ENCODE assay signal across 16 cellular contexts in the genomic region with DNA sequence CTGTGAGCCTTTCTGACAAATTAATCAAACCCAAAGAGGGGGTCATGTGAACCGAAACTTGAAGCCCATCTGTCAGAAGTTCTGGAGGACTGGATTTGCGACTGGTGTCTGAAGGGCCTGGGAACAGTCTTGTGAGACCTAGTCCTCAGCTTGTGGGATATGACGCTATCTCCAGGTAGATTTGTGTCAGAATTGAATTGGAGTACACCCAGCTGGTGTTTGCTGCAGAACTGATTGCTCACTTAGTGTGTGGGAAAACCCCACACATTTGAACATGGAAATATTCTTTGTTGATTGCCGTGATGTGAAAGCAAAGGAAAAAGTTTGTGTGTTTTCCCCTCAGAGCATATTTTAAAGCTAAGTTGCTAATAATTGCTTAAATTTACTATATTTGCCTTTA. TPM values are rescaled to one million over a fixed set of nuclear protein-coding genes. Genes with fewer than 3 reads are reported as not detected.
DNase-seq lines count a peak whose midpoint lies in the region; ATAC-seq and TF ChIP-seq lines count a peak whose summit lies in the region.
"Had no signal": no experiment of that assay in that cellular context is flagged by ENCODE, and none has a peak within 500 bp of the region (broad histone marks: within the 10 kb centered on the region; RNA-seq: fewer than 3 reads in every experiment).

No MANE protein-coding gene starts in this region.

- in situ Hi-C loops in HAP-1 (cut with MboI; ENCODE audit: low sequenced_read_pairs): loop anchor here (25.0 kb wide), 1 partner anchor 95 kb away; the partner anchor contains the start of gene RAB9B

- peak overlapping the region; percentile 62 for H3K27ac Mint-ChIP-seq in activated naive CD8-positive, alpha-beta T cell treated with anti-CD3 and anti-CD28 coated beads for 36 hours
- H3K27ac Mint-ChIP-seq: activated CD8-positive, alpha-beta T cell treated with anti-CD3 and anti-CD28 coated beads, Interleukin-2, amount 10 ng/mL, durations not matched to agents 7 days and 5 days; brain; naive B cell; T-helper 2 cell treated with Interferon-gamma antibody and Interleukin-4, amounts not matched to agents 5 μg/mL and 100 μg/mL, for 36 hours had no signal

- no peaks in the 10 kb centered on the region for H3K27me3 Mint-ChIP-seq in activated naive CD8-positive, alpha-beta T cell treated with anti-CD3 and anti-CD28 coated beads for 36 hours
- H3K27me3 Mint-ChIP-seq: brain, naive B cell had no signal

- no peak overlapping the region for H3K4me3 Mint-ChIP-seq in activated naive CD8-positive, alpha-beta T cell treated with anti-CD3 and anti-CD28 coated beads for 36 hours
- H3K4me3 Mint-ChIP-seq: activated CD8-positive, alpha-beta T cell treated with anti-CD3 and anti-CD28 coated beads, Interleukin-2, amount 10 ng/mL, durations not matched to agents 7 days and 5 days; brain; naive B cell; T-helper 2 cell treated with Interferon-gamma antibody and Interleukin-4, amounts not matched to agents 5 μg/mL and 100 μg/mL, for 36 hours had no signal

- H3K9me3 ChIP-seq in HAP-1 (no peaks in the 10 kb centered on the region), prostate gland (no peaks in the 10 kb centered on the region)
- H3K9me3 ChIP-seq: psoas muscle, upper lobe of left lung had no signal

- H3K4me1 ChIP-seq in HAP-1: no peaks in the 10 kb centered on the region
- H3K4me1 ChIP-seq in prostate gland (replicated peaks): no peaks in the 10 kb centered on the region
- H3K4me1 ChIP-seq: psoas muscle, upper lobe of left lung had no signal

- 94% methylated on average over 4 of the region's 4 CpGs for WGBS in prostate gland

- H3K9me3 Mint-ChIP-seq in activated naive CD8-positive, alpha-beta T cell treated with anti-CD3 and anti-CD28 coated beads for 36 hours: no peaks in the 10 kb centered on the region
- H3K9me3 Mint-ChIP-seq: T-helper 2 cell treated with Interferon-gamma antibody and Interleukin-4, amounts not matched to agents 5 μg/mL and 100 μg/mL, for 36 hours had no signal

- H3K4me1 Mint-ChIP-seq in activated naive CD8-positive, alpha-beta T cell treated with anti-CD3 and anti-CD28 coated beads for 36 hours: peaks cover 12% of the 10 kb centered on the region
- H3K4me1 Mint-ChIP-seq: brain had no signal

- H3K27me3 ChIP-seq in HAP-1 (ENCODE audit: low read depth): no peaks in the 10 kb centered on the region
- no peaks in the 10 kb centered on the region for H3K27me3 ChIP-seq in prostate gland (replicated peaks; ENCODE audit: insufficient read depth)
- H3K27me3 ChIP-seq: upper lobe of left lung had no signal

- intact Hi-C loops in prostate gland (cut with DNase I): no loop called here

- DNase-seq in activated naive CD8-positive, alpha-beta T cell treated with anti-CD3 and anti-CD28 coated beads for 36 hours: no peak
- DNase-seq in HAP-1 (ENCODE audit: low spot score in 2 of 2) (no peak), NCI-H2171 treated with DMSO at 0.1 percent for 48 hours (lab: John Stamatoyannopoulos, UW) (no peak), prostate gland (ENCODE audit: low spot score) (no peak)
- DNase-seq: activated CD8-positive, alpha-beta T cell treated with anti-CD3 and anti-CD28 coated beads, Interleukin-2, amount 10 ng/mL, durations not matched to agents 7 days and 5 days; activated effector memory CD4-positive, alpha-beta T cell treated with Interleukin-2 at 50 U/mL for 16 hours; DMS53; naive B cell; psoas muscle; SHP77; upper lobe of left lung had no signal

- TF ChIP-seq POLR2A in prostate gland (IDR thresholded peaks at IDR 0.05): no peak

- H3K36me3 ChIP-seq in HAP-1 (replicated peaks) (no peaks in the 10 kb centered on the region), prostate gland (no peaks in the 10 kb centered on the region)
- H3K36me3 ChIP-seq: upper lobe of left lung had no signal

- peaks cover 20% of the 10 kb centered on the region for H3K36me3 Mint-ChIP-seq in activated naive CD8-positive, alpha-beta T cell treated with anti-CD3 and anti-CD28 coated beads for 36 hours
- H3K36me3 Mint-ChIP-seq: naive B cell had no signal

- no peak overlapping the region for H3K27ac ChIP-seq in prostate gland
- H3K27ac ChIP-seq: psoas muscle, upper lobe of left lung had no signal

- ATAC-seq in GM18870 (IDR thresholded peaks at IDR 0.05; ENCODE audit: unreplicated experiment) (peak; percentile 97), GM21526 (IDR thresholded peaks at IDR 0.05; ENCODE audit: low FRiP score, unreplicated experiment) (peak; percentile 78), HG02973 (IDR thresholded peaks at IDR 0.05; ENCODE audit: unreplicated experiment) (peak; percentile 92)
- ATAC-seq: activated CD8-positive, alpha-beta T cell treated with anti-CD3 and anti-CD28 coated beads, Interleukin-2, amount 10 ng/mL, durations not matched to agents 7 days and 5 days; psoas muscle had no signal

- H3K4me3 ChIP-seq in HAP-1: no peak overlapping the region
- H3K4me3 ChIP-seq in prostate gland: no peak overlapping the region
- H3K4me3 ChIP-seq: psoas muscle, upper lobe of left lung had no signal

- no peak for TF ChIP-seq CTCF in prostate gland (IDR thresholded peaks at IDR 0.05)

RNA-seq across cellular contexts. Expression of gene TMSB15B, which starts 30.3 kb away (rescaled TPM):
- total RNA-seq in activated naive CD8-positive, alpha-beta T cell treated with anti-CD3 and anti-CD28 coated beads for 36 hours: 1 to 10 TPM; 7.3 to 8.0 TPM
- total RNA-seq in prostate gland: 10 to 100 TPM in 1 of 2 donors, 1 to 10 TPM in 1; 8.2 to 10.4 TPM
